In genomic region chr10:132446195-132446581, GRCh38 we compare ENCODE assay signal across 1 cellular context.
TF ChIP-seq lines count a peak whose summit lies in the region.

No MANE protein-coding gene starts in this region.

TF ChIP-seq in WTC11, 78 proteins besides CTCF, POLR2A, EP300 and RAD21 (continued from another document):
- no peak for TF ChIP-seq ATF6 (CRISPR knock-in tag; IDR thresholded peaks at IDR 0.05)
- no peak for TF ChIP-seq MYBL2 (CRISPR knock-in tag; IDR thresholded peaks at IDR 0.05)
- TF ChIP-seq, protein P1, sequence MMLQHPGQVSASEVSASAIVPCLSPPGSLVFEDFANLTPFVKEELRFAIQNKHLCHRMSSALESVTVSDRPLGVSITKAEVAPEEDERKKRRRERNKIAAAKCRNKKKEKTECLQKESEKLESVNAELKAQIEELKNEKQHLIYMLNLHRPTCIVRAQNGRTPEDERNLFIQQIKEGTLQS (CRISPR knock-in tag; conservative IDR thresholded peaks at IDR 0.05), result no peak
TF ChIP-seq in WTC11: peak in this region for 0.
